In the genomic region with DNA sequence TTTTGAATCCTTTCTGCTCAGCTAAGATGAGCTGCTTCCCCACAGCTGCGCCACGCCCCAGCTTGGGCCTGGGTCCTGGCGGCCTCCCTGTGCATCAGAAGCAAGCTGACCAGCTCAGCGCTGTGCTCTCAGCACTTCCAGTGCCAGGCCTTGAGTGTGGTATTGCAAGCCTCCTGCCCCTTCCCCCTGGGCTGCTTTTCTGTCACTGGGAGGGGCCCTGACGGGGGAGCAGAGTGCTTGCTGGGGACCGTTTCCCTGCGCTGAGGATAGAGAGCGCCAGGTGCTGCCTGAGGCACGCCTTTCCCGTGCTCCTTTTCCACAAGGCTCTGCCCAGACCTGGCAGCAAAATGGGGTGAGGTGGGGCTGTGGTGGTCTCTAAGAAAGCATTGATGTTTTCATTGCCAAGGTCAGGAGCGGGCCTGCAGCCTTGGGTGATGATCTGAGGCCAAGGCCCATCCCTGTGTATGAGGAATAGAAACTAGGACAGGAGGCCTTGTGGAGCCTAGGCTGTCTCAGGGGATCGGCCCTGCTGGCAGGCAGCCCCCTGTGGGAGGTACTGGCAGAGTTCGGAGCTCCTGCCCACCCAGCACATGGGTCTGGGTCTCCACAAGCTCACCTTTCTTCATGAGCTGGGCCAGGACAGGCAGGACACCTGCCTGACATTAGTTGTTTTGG, we compare ENCODE assay signal across 25 cellular contexts. TPM values are rescaled to one million over a fixed set of nuclear protein-coding genes. Genes with fewer than 3 reads are reported as not detected.
A peak's percentile ranks its signal among the peaks of the same experiment; 100 is the strongest.
DNase-seq lines count a peak whose midpoint lies in the region; ATAC-seq lines count a peak whose summit lies in the region.
"Had no signal": no experiment of that assay in that cellular context is flagged by ENCODE, and none has a peak within 500 bp of the region (broad histone marks: within the 10 kb centered on the region; RNA-seq: fewer than 3 reads in every experiment).

No MANE protein-coding gene starts in this region.

- peaks cover 20% of the 10 kb centered on the region for H3K36me3 Mint-ChIP-seq in activated CD8-positive, alpha-beta memory T cell treated with anti-CD3 and anti-CD28 coated beads, Interleukin-2, amount 10 ng/mL, durations not matched to agents 7 days and 5 days
- peaks cover 21% of the 10 kb centered on the region for H3K36me3 Mint-ChIP-seq in CD4-positive, CD25-positive, alpha-beta regulatory T cell
- peaks cover 95% of the 10 kb centered on the region for H3K36me3 Mint-ChIP-seq in activated T-helper 17 cell treated with anti-CD3 and anti-CD28 coated beads, Interleukin-2, amount 50 U/mL, for 72 hours (ENCODE audit: low read depth)
- H3K36me3 Mint-ChIP-seq in naive thymus-derived CD8-positive, alpha-beta T cell: peaks cover 4 to 82% (median 19%) of the 10 kb centered on the region in 3 donors

- H3K9me3 Mint-ChIP-seq in activated CD8-positive, alpha-beta memory T cell treated with anti-CD3 and anti-CD28 coated beads, Interleukin-2, amount 10 ng/mL, durations not matched to agents 7 days and 5 days (ENCODE audit: low read depth): no peaks in the 10 kb centered on the region
- H3K9me3 Mint-ChIP-seq in CD4-positive, CD25-positive, alpha-beta regulatory T cell: no peaks in the 10 kb centered on the region
- H3K9me3 Mint-ChIP-seq in activated T-helper 17 cell treated with anti-CD3 and anti-CD28 coated beads, Interleukin-2, amount 50 U/mL, for 72 hours: no peaks in the 10 kb centered on the region
- H3K9me3 Mint-ChIP-seq in naive thymus-derived CD8-positive, alpha-beta T cell: no peaks in the 10 kb centered on the region
- H3K9me3 Mint-ChIP-seq: GM23338, T-cell had no signal

- peak; percentile 28 for DNase-seq in activated CD8-positive, alpha-beta memory T cell treated with anti-CD3 and anti-CD28 coated beads, Interleukin-2, amount 10 ng/mL, durations not matched to agents 7 days and 5 days
- no peak for DNase-seq in activated CD8-positive, alpha-beta memory T cell treated with anti-CD3 and anti-CD28 coated beads, Interleukin-2, amount 50 U/mL, for 4 hours
- DNase-seq in CD4-positive, CD25-positive, alpha-beta regulatory T cell: no peak
- DNase-seq in naive thymus-derived CD8-positive, alpha-beta T cell: no peak
- DNase-seq in NCI-H2196 (lab: John Stamatoyannopoulos, UW; ENCODE audit: unreplicated experiment): no peak
- DNase-seq in NCI-H69 (lab: John Stamatoyannopoulos, UW): no peak
- no peak for DNase-seq in superior temporal gyrus (ENCODE audit: extremely low spot score)
- DNase-seq: AML-193; brain microvascular endothelial cell; Caco-2; colonic mucosa; lower lobe of right lung; mucosa of descending colon; NCI-H146; NCI-H510A treated with DMSO at 0.1 percent for 48 hours; NK-92 treated with Interleukin-12 subunit alpha and Interleukin-12 subunit beta, amount 100 ng/mL, for 24 hours; PC-9; SJCRH30; upper lobe of left lung had no signal

- no peak overlapping the region for H3K27ac ChIP-seq in CD4-positive, CD25-positive, alpha-beta regulatory T cell (ENCODE audit: insufficient read depth, low read length, poor library complexity, severe bottlenecking)
- H3K27ac ChIP-seq: brain microvascular endothelial cell, colonic mucosa, lower lobe of right lung, PC-9, prostate gland, SJCRH30, upper lobe of left lung had no signal

- H3K4me3 ChIP-seq in CD4-positive, CD25-positive, alpha-beta regulatory T cell (ENCODE audit: low read depth, low read length): no peak overlapping the region
- H3K4me3 ChIP-seq: adrenal gland, colonic mucosa, GM12878, GM23338, lower lobe of right lung, mucosa of descending colon, PC-9, prostate gland, SJCRH30, upper lobe of left lung had no signal

- no peaks in the 10 kb centered on the region for H3K9me3 ChIP-seq in CD4-positive, CD25-positive, alpha-beta regulatory T cell (ENCODE audit: control insufficient read depth in 2 of 2, low read length in 2 of 2)
- H3K9me3 ChIP-seq: adrenal gland, Caco-2, colonic mucosa, lower lobe of right lung, mucosa of descending colon, prostate gland, SJCRH30, upper lobe of left lung had no signal

- POLR2A ChIA-PET in naive thymus-derived CD8-positive, alpha-beta T cell (lab: Charles Lee): interaction anchor here (0.9 to 1.6 kb wide), 3 partner anchors 11 to 48 kb away, joined by 3 to 4 read pairs (median 4); a partner anchor contains a TSS

- ATAC-seq in activated CD8-positive, alpha-beta memory T cell treated with anti-CD3 and anti-CD28 coated beads, Interleukin-2, amount 10 ng/mL, durations not matched to agents 7 days and 5 days: no peak
- no peak for ATAC-seq in CD4-positive, CD25-positive, alpha-beta regulatory T cell (ENCODE audit: low read depth in 2 of 2)
- ATAC-seq in activated T-helper 17 cell treated with anti-CD3 and anti-CD28 coated beads, Interleukin-2, amount 50 U/mL, for 72 hours (replicated peaks): no peak
- no peak for ATAC-seq in naive thymus-derived CD8-positive, alpha-beta T cell
- ATAC-seq: GM12878, GM23338, lower lobe of right lung, mucosa of descending colon, T-cell had no signal

- H3K27me3 ChIP-seq in CD4-positive, CD25-positive, alpha-beta regulatory T cell (ENCODE audit: control insufficient read depth, insufficient read depth, low read length): no peaks in the 10 kb centered on the region
- H3K27me3 ChIP-seq: adrenal gland, brain microvascular endothelial cell, colonic mucosa, SJCRH30, upper lobe of left lung had no signal

- H3K27me3 Mint-ChIP-seq in activated CD8-positive, alpha-beta memory T cell treated with anti-CD3 and anti-CD28 coated beads, Interleukin-2, amount 10 ng/mL, durations not matched to agents 7 days and 5 days: no peaks in the 10 kb centered on the region
- H3K27me3 Mint-ChIP-seq in CD4-positive, CD25-positive, alpha-beta regulatory T cell: no peaks in the 10 kb centered on the region
- no peaks in the 10 kb centered on the region for H3K27me3 Mint-ChIP-seq in activated T-helper 17 cell treated with anti-CD3 and anti-CD28 coated beads, Interleukin-2, amount 50 U/mL, for 72 hours
- H3K27me3 Mint-ChIP-seq in naive thymus-derived CD8-positive, alpha-beta T cell: no peaks in the 10 kb centered on the region
- H3K27me3 Mint-ChIP-seq: T-cell had no signal

- CTCF ChIA-PET in activated CD8-positive, alpha-beta memory T cell treated with anti-CD3 and anti-CD28 coated beads, Interleukin-2, amount 10 ng/mL, durations not matched to agents 7 days and 5 days (lab: Charles Lee): interaction anchor here (0.6 to 0.8 kb wide), 3 partner anchors 26 to 110 kb away, joined by 3 to 6 read pairs (median 3); no protein-coding TSS in a partner anchor

- H3K4me1 ChIP-seq in CD4-positive, CD25-positive, alpha-beta regulatory T cell (ENCODE audit: control insufficient read depth, insufficient read depth, low read length, poor library complexity, severe bottlenecking): peaks cover 3% of the 10 kb centered on the region
- H3K4me1 ChIP-seq: Caco-2, colonic mucosa, SJCRH30 had no signal

- H3K4me1 Mint-ChIP-seq in activated CD8-positive, alpha-beta memory T cell treated with anti-CD3 and anti-CD28 coated beads, Interleukin-2, amount 10 ng/mL, durations not matched to agents 7 days and 5 days: no peaks in the 10 kb centered on the region
- peaks cover 8 to 23% (median 14%) of the 10 kb centered on the region in 4 donors for H3K4me1 Mint-ChIP-seq in CD4-positive, CD25-positive, alpha-beta regulatory T cell
- H3K4me1 Mint-ChIP-seq in activated T-helper 17 cell treated with anti-CD3 and anti-CD28 coated beads, Interleukin-2, amount 50 U/mL, for 72 hours: peaks cover 9% of the 10 kb centered on the region
- peaks cover 11 to 21% (median 18%) of the 10 kb centered on the region in 4 donors for H3K4me1 Mint-ChIP-seq in naive thymus-derived CD8-positive, alpha-beta T cell
- H3K4me1 Mint-ChIP-seq: GM23338 had no signal

- H3K27ac Mint-ChIP-seq in activated CD8-positive, alpha-beta memory T cell treated with anti-CD3 and anti-CD28 coated beads, Interleukin-2, amount 10 ng/mL, durations not matched to agents 7 days and 5 days: no peak overlapping the region
- peak overlapping the region; percentile 42 to 54 (median 43) for H3K27ac Mint-ChIP-seq in CD4-positive, CD25-positive, alpha-beta regulatory T cell
- peak overlapping the region; percentile 65 for H3K27ac Mint-ChIP-seq in activated T-helper 17 cell treated with anti-CD3 and anti-CD28 coated beads, Interleukin-2, amount 50 U/mL, for 72 hours
- peak overlapping the region in 9 of 10 donors; percentile 31 to 80 (median 62) for H3K27ac Mint-ChIP-seq in naive thymus-derived CD8-positive, alpha-beta T cell
- H3K27ac Mint-ChIP-seq: GM23338 had no signal

- peaks cover 75% of the 10 kb centered on the region for H3K36me3 ChIP-seq in CD4-positive, CD25-positive, alpha-beta regulatory T cell (ENCODE audit: control insufficient read depth, insufficient read depth, low read length)
- H3K36me3 ChIP-seq: colonic mucosa had no signal

- H3K4me3 Mint-ChIP-seq in activated CD8-positive, alpha-beta memory T cell treated with anti-CD3 and anti-CD28 coated beads, Interleukin-2, amount 10 ng/mL, durations not matched to agents 7 days and 5 days: no peak overlapping the region
- peak overlapping the region in 2 of 4 donors; percentile 7 to 91 for H3K4me3 Mint-ChIP-seq in CD4-positive, CD25-positive, alpha-beta regulatory T cell
- no peak overlapping the region for H3K4me3 Mint-ChIP-seq in activated T-helper 17 cell treated with anti-CD3 and anti-CD28 coated beads, Interleukin-2, amount 50 U/mL, for 72 hours
- peak overlapping the region in 1 of 10 donors; percentile 35 for H3K4me3 Mint-ChIP-seq in naive thymus-derived CD8-positive, alpha-beta T cell
- H3K4me3 Mint-ChIP-seq: GM23338, T-cell had no signal

RNA-seq across cellular contexts. Expression of a gene that starts 29.7 kb away (rescaled TPM):
- 10 to 100 TPM; 56.5 to 88.0 TPM for total RNA-seq in activated CD8-positive, alpha-beta memory T cell treated with anti-CD3 and anti-CD28 coated beads, Interleukin-2, amount 10 ng/mL, durations not matched to agents 7 days and 5 days
- 249 TPM for total RNA-seq in CD4-positive, CD25-positive, alpha-beta regulatory T cell
- polyA plus RNA-seq in CD4-positive, CD25-positive, alpha-beta regulatory T cell: 10 to 100 TPM; 10.2 to 16.3 (median 14.6) TPM
- total RNA-seq in activated T-helper 17 cell treated with anti-CD3 and anti-CD28 coated beads, Interleukin-2, amount 50 U/mL, for 72 hours: 10 to 100 TPM; 48.9 to 76.2 TPM
- total RNA-seq in naive thymus-derived CD8-positive, alpha-beta T cell: 100 to 1,000 TPM; 107 to 110 TPM
- polyA plus RNA-seq in naive thymus-derived CD8-positive, alpha-beta T cell: 10 to 100 TPM; 11.1 to 13.9 (median 11.5) TPM

RNA-seq across cellular contexts. Expression of a gene that starts 47.5 kb away (rescaled TPM):
- 10 to 100 TPM; 42.5 to 49.1 TPM for total RNA-seq in activated CD8-positive, alpha-beta memory T cell treated with anti-CD3 and anti-CD28 coated beads, Interleukin-2, amount 10 ng/mL, durations not matched to agents 7 days and 5 days
- 90.2 TPM for total RNA-seq in CD4-positive, CD25-positive, alpha-beta regulatory T cell
- polyA plus RNA-seq in CD4-positive, CD25-positive, alpha-beta regulatory T cell: 10 to 100 TPM; 64.7 to 82.1 (median 74.3) TPM
- total RNA-seq in activated T-helper 17 cell treated with anti-CD3 and anti-CD28 coated beads, Interleukin-2, amount 50 U/mL, for 72 hours: 10 to 100 TPM; 26.3 to 41.0 TPM
- 10 to 100 TPM; 68.7 to 78.3 TPM for total RNA-seq in naive thymus-derived CD8-positive, alpha-beta T cell
- polyA plus RNA-seq in naive thymus-derived CD8-positive, alpha-beta T cell: 10 to 100 TPM; 46.8 to 91.0 (median 66.9) TPM
